13 cellular contexts compared by ENCODE assay signal in the genomic region with DNA sequence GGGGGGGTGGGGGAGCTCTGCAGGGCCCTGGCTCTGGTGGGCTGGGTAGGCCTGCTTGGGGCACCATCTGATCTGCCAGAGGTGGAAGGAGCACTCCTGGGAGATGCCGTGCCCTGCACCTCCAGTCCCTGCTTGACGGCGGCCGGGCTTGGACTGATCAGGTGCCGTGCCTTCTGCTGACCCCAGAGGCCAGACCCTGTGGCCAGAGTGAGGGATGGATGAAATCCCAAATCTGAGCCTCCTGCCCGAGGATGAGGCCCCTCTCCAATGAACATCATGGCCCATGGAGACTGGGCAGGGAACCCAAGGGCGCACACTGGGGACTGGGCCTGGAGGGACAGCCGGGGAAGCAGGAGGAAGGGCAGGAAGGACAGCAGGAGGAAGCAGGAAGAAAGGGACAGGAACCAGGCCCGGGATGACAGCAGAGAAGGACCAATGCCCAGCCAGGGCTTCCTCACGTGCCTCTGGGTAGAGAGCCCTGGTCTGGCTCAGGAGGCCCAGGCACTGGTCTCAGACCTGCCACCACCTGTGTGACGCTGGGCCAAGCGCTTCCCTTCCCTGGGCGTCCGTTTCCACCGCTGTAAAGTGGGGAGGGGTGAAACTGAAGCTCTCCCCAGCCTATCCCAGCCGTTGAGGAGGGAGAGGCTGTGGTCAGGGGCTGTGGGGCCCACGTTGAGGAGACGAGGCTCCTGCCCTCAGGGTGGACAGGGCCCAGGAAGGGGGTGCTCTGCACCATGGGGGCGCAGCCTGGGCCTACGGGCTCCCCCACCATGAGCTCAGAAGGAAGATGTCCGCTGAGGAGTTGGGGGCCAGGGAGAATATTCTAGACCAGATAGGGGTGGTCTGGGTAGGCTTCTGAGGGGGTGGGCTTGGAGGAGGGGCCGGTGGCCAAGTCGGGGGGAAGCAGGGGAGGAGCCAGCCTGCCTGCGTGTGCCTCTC. TPM values are rescaled to one million over a fixed set of nuclear protein-coding genes. Genes with fewer than 3 reads are reported as not detected.
DNase-seq lines count a peak whose midpoint lies in the region; ATAC-seq and TF ChIP-seq lines count a peak whose summit lies in the region.
"Had no signal": no experiment of that assay in that cellular context is flagged by ENCODE, and none has a peak within 500 bp of the region (broad histone marks: within the 10 kb centered on the region; RNA-seq: fewer than 3 reads in every experiment).

No MANE protein-coding gene starts in this region.

- no peak for TF ChIP-seq CTCF in stomach (IDR thresholded peaks at IDR 0.05)

- H3K27me3 Mint-ChIP-seq in activated CD8-positive, alpha-beta memory T cell treated with anti-CD3 and anti-CD28 coated beads, Interleukin-2, amount 10 ng/mL, durations not matched to agents 7 days and 5 days, result no peaks in the 10 kb centered on the region

- peaks cover 67% of the 10 kb centered on the region for H3K4me1 Mint-ChIP-seq in activated CD8-positive, alpha-beta memory T cell treated with anti-CD3 and anti-CD28 coated beads, Interleukin-2, amount 10 ng/mL, durations not matched to agents 7 days and 5 days

- peak overlapping the region in 3 of 5 donors; percentile 20 to 60 (median 42) for H3K27ac ChIP-seq in stomach
- H3K27ac ChIP-seq: SJSA1 had no signal

- peaks cover 0 to 41% (median 11%) of the 10 kb centered on the region in 4 donors for H3K36me3 ChIP-seq in stomach
- H3K36me3 ChIP-seq: heart right ventricle, SJSA1 had no signal

- H3K36me3 Mint-ChIP-seq in activated CD8-positive, alpha-beta memory T cell treated with anti-CD3 and anti-CD28 coated beads, Interleukin-2, amount 10 ng/mL, durations not matched to agents 7 days and 5 days, result peaks cover 9% of the 10 kb centered on the region

- intact Hi-C loops in stomach (cut with DNase I; ENCODE audit: low total_unique reads), result no loop called here

- no peaks in the 10 kb centered on the region for H3K9me3 Mint-ChIP-seq in activated CD8-positive, alpha-beta memory T cell treated with anti-CD3 and anti-CD28 coated beads, Interleukin-2, amount 10 ng/mL, durations not matched to agents 7 days and 5 days (ENCODE audit: low read depth)

- DNase-seq in activated CD8-positive, alpha-beta memory T cell treated with anti-CD3 and anti-CD28 coated beads, Interleukin-2, amount 10 ng/mL, durations not matched to agents 7 days and 5 days, result no peak
- DNase-seq in activated CD8-positive, alpha-beta memory T cell treated with anti-CD3 and anti-CD28 coated beads for 24 hours, result no peak
- peak; percentile 16 for DNase-seq in activated CD8-positive, alpha-beta memory T cell treated with anti-CD3 and anti-CD28 coated beads, Interleukin-2, amount 50 U/mL, for 4 hours
- DNase-seq in left lobe of liver (ENCODE audit: low spot score), result no peak
- no peak for DNase-seq in stomach
- DNase-seq in NCI-H1436 (lab: John Stamatoyannopoulos, UW), result no peak
- DNase-seq in NCI-H2227 (lab: John Stamatoyannopoulos, UW; ENCODE audit: unreplicated experiment), result no peak
- DNase-seq in NCI-H524 treated with DMSO at 0.1 percent for 48 hours (lab: John Stamatoyannopoulos, UW), result no peak
- DNase-seq: dermis blood vessel endothelial cell, heart right ventricle had no signal

- TF ChIP-seq POLR2A in stomach (IDR thresholded peaks at IDR 0.05), result no peak

- no peak for TF ChIP-seq EP300 in stomach (IDR thresholded peaks at IDR 0.05)

- peak overlapping the region; percentile 74 for H3K4me3 Mint-ChIP-seq in activated CD8-positive, alpha-beta memory T cell treated with anti-CD3 and anti-CD28 coated beads, Interleukin-2, amount 10 ng/mL, durations not matched to agents 7 days and 5 days

- CTCF ChIA-PET in activated CD8-positive, alpha-beta memory T cell treated with anti-CD3 and anti-CD28 coated beads, Interleukin-2, amount 10 ng/mL, durations not matched to agents 7 days and 5 days (lab: Charles Lee), result interaction anchor here (1.1 to 7.6 kb wide), 8 partner anchors 12 to 110 kb away, joined by 3 to 62 read pairs (median 6); a partner anchor contains a TSS

- H3K27ac Mint-ChIP-seq in activated CD8-positive, alpha-beta memory T cell treated with anti-CD3 and anti-CD28 coated beads, Interleukin-2, amount 10 ng/mL, durations not matched to agents 7 days and 5 days, result peak overlapping the region; percentile 93

- peaks cover 0 to 38% (median 7%) of the 10 kb centered on the region in 4 donors for H3K4me1 ChIP-seq in stomach

- H3K4me3 ChIP-seq in stomach, result no peak overlapping the region
- H3K4me3 ChIP-seq: SJSA1 had no signal

- peaks cover 0 to 12% (median 0%) of the 10 kb centered on the region in 3 donors for H3K27me3 ChIP-seq in stomach
- H3K27me3 ChIP-seq: heart right ventricle, SJSA1 had no signal

- 61 to 70% (median 62%) methylated on average over 12 to 24 of the region's 24 CpGs for WGBS in stomach, 5 donors

- no peaks in the 10 kb centered on the region for H3K9me3 ChIP-seq in stomach
- H3K9me3 ChIP-seq: heart right ventricle, SJSA1 had no signal

- ATAC-seq in activated CD8-positive, alpha-beta memory T cell treated with anti-CD3 and anti-CD28 coated beads, Interleukin-2, amount 10 ng/mL, durations not matched to agents 7 days and 5 days, result peak; percentile 3
- ATAC-seq in left lobe of liver, result peak; percentile 37

RNA-seq across cellular contexts. Expression of a gene that starts 1.0 kb away (rescaled TPM):
- 10 to 100 TPM; 14.4 to 35.4 TPM for total RNA-seq in activated CD8-positive, alpha-beta memory T cell treated with anti-CD3 and anti-CD28 coated beads, Interleukin-2, amount 10 ng/mL, durations not matched to agents 7 days and 5 days
- total RNA-seq in left lobe of liver (0.53 TPM), stomach (10 to 100 TPM; 11.7 to 68.9 (median 21.9) TPM)
- polyA plus RNA-seq in stomach, result 10 to 100 TPM in 1 of 3 donors, 1 to 10 TPM in 2; 8.5 to 12.8 (median 9.8) TPM

RNA-seq across cellular contexts. Expression of a gene that starts 37.7 kb away (rescaled TPM):
- total RNA-seq in activated CD8-positive, alpha-beta memory T cell treated with anti-CD3 and anti-CD28 coated beads, Interleukin-2, amount 10 ng/mL, durations not matched to agents 7 days and 5 days, result 10 to 100 TPM; 54.0 to 75.8 TPM
- total RNA-seq in left lobe of liver (13.7 TPM), stomach (100 to 1,000 TPM in 1 of 5 donors, 10 to 100 TPM in 4; 26.6 to 197 (median 58.3) TPM)
- 10 to 100 TPM; 17.7 to 38.0 (median 23.3) TPM for polyA plus RNA-seq in stomach

RNA-seq across cellular contexts. Expression of a gene that starts 56.0 kb away (rescaled TPM):
- 100 to 1,000 TPM; 101 to 152 TPM for total RNA-seq in activated CD8-positive, alpha-beta memory T cell treated with anti-CD3 and anti-CD28 coated beads, Interleukin-2, amount 10 ng/mL, durations not matched to agents 7 days and 5 days
- total RNA-seq in left lobe of liver, result 40.6 TPM
- total RNA-seq in stomach, result 100 to 1,000 TPM in 3 of 5 donors, 10 to 100 TPM in 2; 32.7 to 196 (median 145) TPM
- 100 to 1,000 TPM in 2 of 3 donors, 10 to 100 TPM in 1; 93.9 to 136 (median 113) TPM for polyA plus RNA-seq in stomach

RNA-seq across cellular contexts. Expression of a gene that starts 58.4 kb away (rescaled TPM):
- total RNA-seq in activated CD8-positive, alpha-beta memory T cell treated with anti-CD3 and anti-CD28 coated beads, Interleukin-2, amount 10 ng/mL, durations not matched to agents 7 days and 5 days, result not detected
- total RNA-seq in left lobe of liver (not detected), stomach (under 1 TPM in 1 of 5 donors, not detected in 4; 0.89 TPM)
- under 1 TPM in 1 of 3 donors, not detected in 2; 0.46 TPM for polyA plus RNA-seq in stomach
- total RNA-seq: dermis blood vessel endothelial cell, heart right ventricle, myocyte, SJSA1, urinary bladder had no signal
- polyA plus RNA-seq: urinary bladder had no signal
